ENCODE assay signal across 23 cellular contexts in genomic region chr4:6465985-6466384, GRCh38. TPM values are rescaled to one million over a fixed set of nuclear protein-coding genes. Genes with fewer than 3 reads are reported as not detected.
"Had no signal": no experiment of that assay in that cellular context is flagged by ENCODE, and none has a peak within 500 bp of the region (broad histone marks: within the 10 kb centered on the region; RNA-seq: fewer than 3 reads in every experiment).

No MANE protein-coding gene starts in this region.

- H3K27me3 ChIP-seq: ovary had no signal

- H3K4me1 Mint-ChIP-seq: brain; central memory CD8-positive, alpha-beta T cell had no signal

- H3K27ac ChIP-seq: coronary artery, gastroesophageal sphincter, heart left ventricle, left ventricle myocardium inferior, ovary, tibial nerve, VCaP had no signal

- DNase-seq: activated CD4-positive, alpha-beta T cell treated with anti-CD3 and anti-CD28 coated beads, Interleukin-2, amount 50 U/mL, for 48 hours; activated naive CD4-positive, alpha-beta T cell treated with anti-CD3 and anti-CD28 coated beads for 36 hours; activated T-cell treated with anti-CD3 and anti-CD28 coated beads, Interleukin-2, amount 50 U/mL, for 24 hours; anterior cingulate cortex; effector CD4-positive, alpha-beta T cell; left ventricle myocardium inferior; stimulated activated naive B cell treated with anti-CD40 and anti-IgM and Interleukin-4, amounts not matched to agents 10 μg/mL and 1 μg/mL and 100 μg/mL, for 72 hours; T-helper 2 cell had no signal

- H3K4me3 Mint-ChIP-seq: activated naive CD4-positive, alpha-beta T cell treated with anti-CD3 and anti-CD28 coated beads for 36 hours; activated T-cell treated with anti-CD3 and anti-CD28 coated beads, Interleukin-2, amount 50 U/mL, for 24 hours; brain; central memory CD8-positive, alpha-beta T cell; memory B cell; neural crest cell; stimulated activated naive B cell treated with anti-CD40 and anti-IgM and Interleukin-4, amounts not matched to agents 10 μg/mL and 1 μg/mL and 100 μg/mL, for 72 hours had no signal

- ATAC-seq: esophagus mucosa; gastroesophageal sphincter; heart left ventricle; sciatic nerve; stimulated activated naive B cell treated with anti-CD40 and anti-IgM and Interleukin-4, amounts not matched to agents 10 μg/mL and 1 μg/mL and 100 μg/mL, for 72 hours had no signal

- H3K27ac Mint-ChIP-seq: activated naive CD4-positive, alpha-beta T cell treated with anti-CD3 and anti-CD28 coated beads for 36 hours; activated T-cell treated with anti-CD3 and anti-CD28 coated beads, Interleukin-2, amount 50 U/mL, for 24 hours; activated T-helper 2 cell treated with anti-CD3 and anti-CD28 coated beads, Interferon-gamma antibody, Interleukin-2, Interleukin-4, amounts not matched to agents 10 μg/mL and 5 μg/mL and 100 μg/mL, durations not matched to agents 14 hours and 24 hours and 36 hours; brain; memory B cell; stimulated activated naive B cell treated with anti-CD40 and anti-IgM and Interleukin-4, amounts not matched to agents 10 μg/mL and 1 μg/mL and 100 μg/mL, for 72 hours had no signal

- H3K4me3 ChIP-seq: coronary artery, gastroesophageal sphincter, heart left ventricle, left ventricle myocardium inferior, ovary, tibial nerve had no signal

- H3K9me3 Mint-ChIP-seq: activated naive CD4-positive, alpha-beta T cell treated with anti-CD3 and anti-CD28 coated beads for 36 hours; activated T-cell treated with anti-CD3 and anti-CD28 coated beads, Interleukin-2, amount 50 U/mL, for 24 hours; activated T-helper 2 cell treated with anti-CD3 and anti-CD28 coated beads, Interferon-gamma antibody, Interleukin-2, Interleukin-4, amounts not matched to agents 10 μg/mL and 5 μg/mL and 100 μg/mL, durations not matched to agents 14 hours and 24 hours and 36 hours; central memory CD8-positive, alpha-beta T cell; neural crest cell had no signal

- H3K36me3 Mint-ChIP-seq: brain; memory B cell; stimulated activated naive B cell treated with anti-CD40 and anti-IgM and Interleukin-4, amounts not matched to agents 10 μg/mL and 1 μg/mL and 100 μg/mL, for 72 hours had no signal

- H3K36me3 ChIP-seq: gastroesophageal sphincter, heart left ventricle, left ventricle myocardium inferior, ovary, tibial nerve had no signal

- H3K9me3 ChIP-seq: gastroesophageal sphincter, heart left ventricle, left ventricle myocardium inferior, ovary had no signal

RNA-seq across cellular contexts. Expression of gene PPP2R2C, which starts 6.4 kb away (rescaled TPM):
- total RNA-seq: activated naive CD4-positive, alpha-beta T cell treated with anti-CD3 and anti-CD28 coated beads for 36 hours; activated T-helper 2 cell treated with anti-CD3 and anti-CD28 coated beads, Interferon-gamma antibody, Interleukin-2, Interleukin-4, amounts not matched to agents 10 μg/mL and 5 μg/mL and 100 μg/mL, durations not matched to agents 14 hours and 24 hours and 36 hours; kidney epithelial cell; mononuclear cell had no signal
